19 cellular contexts compared by ENCODE assay signal in genomic region chr7:147540743-147541142, GRCh38.
"Had no signal": no experiment of that assay in that cellular context is flagged by ENCODE, and none has a peak within 500 bp of the region (broad histone marks: within the 10 kb centered on the region; RNA-seq: fewer than 3 reads in every experiment).

No MANE protein-coding gene starts in this region.

- FAIRE-seq: HTR-8/SVneo, RCC 7860 had no signal

- H3K36me3 ChIP-seq: SJSA1 had no signal

- DNase-seq: Kasumi-1, MM.1S, NCI-H1092 treated with DMSO at 0.1 percent for 48 hours, NCI-H1436, NCI-H187, NCI-H2029, NCI-H226, NCI-H446, NCI-H510A, NCI-H526, Right ventricle myocardium superior, RPMI8226, SIG-M5 had no signal

- H3K9me3 ChIP-seq: SJSA1 had no signal

- H3K9ac ChIP-seq: KMS-11 had no signal

- H3K27me3 ChIP-seq: SJSA1 had no signal

- H3K4me3 ChIP-seq: SJSA1, SK-N-MC had no signal

- H3K4me1 ChIP-seq: SJSA1 had no signal

- H3K27ac ChIP-seq: HL-60, KMS-11, SJSA1, SK-N-MC had no signal

- H3K4me2 ChIP-seq: KMS-11 had no signal
